Comparison of ENCODE assay signal across 22 cellular contexts in genomic region chrX:139120760-139121159, GRCh38.
DNase-seq lines count a peak whose midpoint lies in the region; ATAC-seq and TF ChIP-seq lines count a peak whose summit lies in the region.
"Had no signal": no experiment of that assay in that cellular context is flagged by ENCODE, and none has a peak within 500 bp of the region (broad histone marks: within the 10 kb centered on the region; RNA-seq: fewer than 3 reads in every experiment).

No MANE protein-coding gene starts in this region.

- DNase-seq in AG20443 (ENCODE audit: low spot score) (peak; percentile 22), HCEC 1CT (peak; percentile 21), RWPE2 (ENCODE audit: low spot score) (no peak), kidney epithelial cell (ENCODE audit: low read depth) (peak; percentile 38), medulla oblongata (ENCODE audit: extremely low spot score) (no peak), NCI-H524 treated with DMSO at 0.1 percent for 48 hours (lab: John Stamatoyannopoulos, UW) (no peak), GM19238 (ENCODE audit: insufficient read length, low spot score) (no peak)
- DNase-seq: activated CD4-positive, alpha-beta T cell treated with anti-CD3 and anti-CD28 coated beads for 4 hours; activated naive CD4-positive, alpha-beta T cell treated with anti-CD3 and anti-CD28 coated beads, Interleukin-2, amount 10 ng/mL, durations not matched to agents 7 days and 5 days; activated T-cell treated with anti-CD3 and anti-CD28 coated beads, Interleukin-2, amount 50 U/mL, for 4 hours; amygdala; CD4-positive, alpha-beta T cell; dorsolateral prefrontal cortex; IMR-90; NCI-H1436; NCI-H510A treated with DMSO at 0.1 percent for 48 hours; SIG-M5; T-helper 1 cell; upper lobe of left lung had no signal

- TF ChIP-seq CTCF in RWPE2 (IDR thresholded peaks at IDR 0.05; ENCODE audit: poor library complexity, severe bottlenecking) = no peak
- no peak for TF ChIP-seq CTCF in kidney epithelial cell (IDR thresholded peaks at IDR 0.05; ENCODE audit: insufficient read depth, low read length, poor library complexity, severe bottlenecking)

- H3K36me3 ChIP-seq in RWPE2 (ENCODE audit: low read depth) = no peaks in the 10 kb centered on the region
- no peaks in the 10 kb centered on the region for H3K36me3 ChIP-seq in kidney epithelial cell (ENCODE audit: control insufficient read depth, insufficient read depth, low read length)
- H3K36me3 ChIP-seq: prostate gland, upper lobe of left lung had no signal

- no peaks in the 10 kb centered on the region for H3K9me3 ChIP-seq in RWPE2 (ENCODE audit: severe bottlenecking)
- H3K9me3 ChIP-seq: prostate gland, upper lobe of left lung had no signal

- no peak overlapping the region for H3K27ac ChIP-seq in RWPE2 (ENCODE audit: poor library complexity, severe bottlenecking)
- H3K27ac ChIP-seq: dorsolateral prefrontal cortex, foreskin keratinocyte, prostate gland, upper lobe of left lung had no signal

- H3K4me3 ChIP-seq in RWPE2 (ENCODE audit: severe bottlenecking) = no peak overlapping the region
- H3K4me3 ChIP-seq in kidney epithelial cell (ENCODE audit: low read depth, low read length) = no peak overlapping the region
- H3K4me3 ChIP-seq: dorsolateral prefrontal cortex, lung, prostate gland, upper lobe of left lung had no signal

- H3K27me3 ChIP-seq in RWPE2 (ENCODE audit: insufficient read depth, poor library complexity, severe bottlenecking) = no peaks in the 10 kb centered on the region
- H3K27me3 ChIP-seq in kidney epithelial cell (ENCODE audit: control insufficient read depth, insufficient read depth, low read length) = no peaks in the 10 kb centered on the region
- H3K27me3 ChIP-seq: foreskin keratinocyte, upper lobe of left lung had no signal

- ATAC-seq in RWPE2 (ENCODE audit: low read depth) = peak; percentile 76
- ATAC-seq: activated T-cell treated with anti-CD3 and anti-CD28 coated beads, Interleukin-2, amount 50 U/mL, for 4 hours; foreskin keratinocyte had no signal

- H3K4me1 ChIP-seq in RWPE2 (ENCODE audit: insufficient read depth, poor library complexity, severe bottlenecking) = no peaks in the 10 kb centered on the region
- H3K4me1 ChIP-seq: foreskin keratinocyte, prostate gland, upper lobe of left lung had no signal

Comparison
In these comparisons a context has a peak if more than half of its experiments do, and no peak if none do; other contexts are left out.
1. DNase-seq: peak in AG20443 (single experiment), HCEC 1CT (single experiment) and kidney epithelial cell (single experiment); none in RWPE2 (single experiment), medulla oblongata (single experiment), NCI-H524 treated with DMSO at 0.1 percent for 48 hours (single experiment) and GM19238 (single experiment).